19 cellular contexts compared by ENCODE assay signal in the genomic region with DNA sequence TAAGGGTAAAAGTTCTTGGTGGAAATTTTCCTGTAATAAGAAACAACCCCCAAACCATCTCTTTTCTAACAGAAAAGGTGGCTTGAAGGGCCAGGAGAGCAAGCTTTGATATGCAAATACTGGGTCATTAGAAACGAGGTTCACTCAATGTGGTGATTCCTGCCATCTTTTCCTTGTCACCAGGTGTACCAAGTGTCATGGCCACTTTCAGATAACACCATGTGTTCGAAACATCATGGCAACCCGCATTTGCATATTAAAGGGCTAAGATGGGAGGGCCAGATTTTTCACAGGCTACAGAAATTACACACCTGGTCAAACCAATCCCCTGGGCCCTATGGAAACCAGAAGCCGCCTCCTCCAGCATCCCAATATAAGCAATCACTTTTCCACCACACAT. TPM values are rescaled to one million over a fixed set of nuclear protein-coding genes. Genes with fewer than 3 reads are reported as not detected.
"Had no signal": no experiment of that assay in that cellular context is flagged by ENCODE, and none has a peak within 500 bp of the region (broad histone marks: within the 10 kb centered on the region; RNA-seq: fewer than 3 reads in every experiment).

No MANE protein-coding gene starts in this region.

- H2AFZ ChIP-seq: PC-9 had no signal

- H3K4me2 ChIP-seq: PC-9 had no signal

- ATAC-seq: activated CD8-positive, alpha-beta memory T cell treated with anti-CD3 and anti-CD28 coated beads, Interleukin-2, amount 10 ng/mL, durations not matched to agents 7 days and 5 days had no signal

- H3K36me3 ChIP-seq: breast epithelium had no signal

- H3K9me3 ChIP-seq: breast epithelium had no signal

- H3K4me1 ChIP-seq: breast epithelium had no signal

- H3K27ac ChIP-seq: breast epithelium, PC-9 had no signal

- DNase-seq: activated CD4-positive, alpha-beta T cell treated with anti-CD3 and anti-CD28 coated beads for 48 hours; activated CD4-positive, alpha-beta T cell treated with anti-CD3 and anti-CD28 coated beads, Interleukin-2, amount 50 U/mL, for 4 hours; activated CD4-positive, CD25-positive, alpha-beta regulatory T cell treated with anti-CD3 and anti-CD28 coated beads, Interleukin-2, amount 50 U/mL, for 72 hours; activated CD8-positive, alpha-beta memory T cell treated with anti-CD3 and anti-CD28 coated beads, Interleukin-2, amount 10 ng/mL, durations not matched to agents 7 days and 5 days; activated effector memory CD4-positive, alpha-beta T cell treated with Interleukin-2 at 50 U/mL for 16 hours; activated naive CD4-positive, alpha-beta T cell; activated T-cell treated with anti-CD3 and anti-CD28 coated beads, Interleukin-2, amount 50 U/mL, for 24 hours; aorta; NCI-H1105 treated with DMSO at 0.1 percent for 48 hours; NCI-H1436 treated with DMSO at 0.1 percent for 48 hours; NCI-H1930; NCI-H2107; NCI-H510A treated with DMSO at 0.1 percent for 48 hours; PC-9; SHP77 treated with DMSO at 0.1 percent for 48 hours had no signal

- H3K4me3 ChIP-seq: breast epithelium, PC-9 had no signal

RNA-seq across cellular contexts. Expression of gene LGALS16, which starts 15.3 kb away (rescaled TPM):
- total RNA-seq: activated CD8-positive, alpha-beta memory T cell treated with anti-CD3 and anti-CD28 coated beads, Interleukin-2, amount 10 ng/mL, durations not matched to agents 7 days and 5 days; activated T-helper 1 cell treated with anti-CD3 and anti-CD28 coated beads, Interleukin-12 subunit alpha, Interleukin-12 subunit beta, Interleukin-2, Interleukin-4 antibody, amounts not matched to agents 30 ng/mL and 10 ng/mL and 1 ng/mL, durations not matched to agents 14 hours and 24 hours and 36 hours; aorta; breast epithelium; cerebellum; PC-9; SK-MEL-5 had no signal
- polyA plus RNA-seq: aorta had no signal

RNA-seq across cellular contexts. Expression of gene LGALS14, which starts 33.3 kb away (rescaled TPM):
- total RNA-seq: activated T-helper 1 cell treated with anti-CD3 and anti-CD28 coated beads, Interleukin-12 subunit alpha, Interleukin-12 subunit beta, Interleukin-2, Interleukin-4 antibody, amounts not matched to agents 30 ng/mL and 10 ng/mL and 1 ng/mL, durations not matched to agents 14 hours and 24 hours and 36 hours; aorta; breast epithelium; cerebellum; PC-9; SK-MEL-5 had no signal
- polyA plus RNA-seq: aorta had no signal
